In genomic region chr3:168859143-168859542, GRCh38 we compare ENCODE assay signal across 1 cellular context.
A peak's percentile ranks its signal among the peaks of the same experiment; 100 is the strongest.
TF ChIP-seq lines count a peak whose summit lies in the region.

No MANE protein-coding gene starts in this region.

TF ChIP-seq in HepG2, 621 proteins besides CTCF, POLR2A, EP300 and RAD21 (continued from another document and continues in another):
- no peak for TF ChIP-seq ZNF646 (CRISPR knock-in tag; IDR thresholded peaks at IDR 0.05)
- no peak for TF ChIP-seq AKAP8 (CRISPR knock-in tag; IDR thresholded peaks at IDR 0.05)
- no peak for TF ChIP-seq HINFP (CRISPR knock-in tag; IDR thresholded peaks at IDR 0.05; ENCODE audit: low read depth)
- no peak for TF ChIP-seq ZFAT (CRISPR knock-in tag; conservative IDR thresholded peaks at IDR 0.05)
- TF ChIP-seq KDM5A (IDR thresholded peaks at IDR 0.05; ENCODE audit: borderline replicate concordance, low read length), result no peak
- no peak for TF ChIP-seq NR1H2 (CRISPR knock-in tag; IDR thresholded peaks at IDR 0.05; ENCODE audit: borderline replicate concordance, low read depth)
- TF ChIP-seq ETV5 (CRISPR knock-in tag; IDR thresholded peaks at IDR 0.05; ENCODE audit: borderline replicate concordance), result peak; percentile 75; the same call in 1 of the 2 replicates
- no peak for TF ChIP-seq ZNF160 (CRISPR knock-in tag; IDR thresholded peaks at IDR 0.05)
- TF ChIP-seq CENPBD1 (CRISPR knock-in tag; IDR thresholded peaks at IDR 0.05; ENCODE audit: borderline replicate concordance, low read depth), result no peak
- no peak for TF ChIP-seq ARNTL (CRISPR knock-in tag; IDR thresholded peaks at IDR 0.05)
- no peak for TF ChIP-seq HOXD1 (CRISPR knock-in tag; IDR thresholded peaks at IDR 0.05)
- TF ChIP-seq RBM22 (optimal IDR thresholded peaks at IDR 0.05; ENCODE audit: low read length), result no peak
- no peak for TF ChIP-seq AGO1 (IDR thresholded peaks at IDR 0.05; ENCODE audit: low read depth, low read length, poor library complexity, severe bottlenecking)
- TF ChIP-seq THAP11 (CRISPR knock-in tag; IDR thresholded peaks at IDR 0.05), result peak; percentile 56
- TF ChIP-seq MAF1 (CRISPR knock-in tag; IDR thresholded peaks at IDR 0.05; ENCODE audit: borderline replicate concordance), result no peak
- peak; percentile 31; the same call in 1 of the 2 replicates for TF ChIP-seq KLF9 (CRISPR knock-in tag; IDR thresholded peaks at IDR 0.05; ENCODE audit: low read depth)
- TF ChIP-seq ZNF878 (CRISPR knock-in tag; IDR thresholded peaks at IDR 0.05), result no peak; the same call in 1 of the 2 replicates
- TF ChIP-seq ZNF354B (CRISPR knock-in tag; IDR thresholded peaks at IDR 0.05), result no peak
- TF ChIP-seq RERE (CRISPR knock-in tag; IDR thresholded peaks at IDR 0.05; ENCODE audit: low read depth), result no peak
- TF ChIP-seq SP2 (CRISPR knock-in tag; IDR thresholded peaks at IDR 0.05), result no peak
- no peak for TF ChIP-seq NR3C1 (CRISPR knock-in tag; IDR thresholded peaks at IDR 0.05)
- TF ChIP-seq PHF20 (CRISPR knock-in tag; IDR thresholded peaks at IDR 0.05), result no peak
- no peak for TF ChIP-seq NFYC (CRISPR knock-in tag; IDR thresholded peaks at IDR 0.05)
- TF ChIP-seq MLLT10 (CRISPR knock-in tag; IDR thresholded peaks at IDR 0.05), result no peak
- TF ChIP-seq ZNF292 (CRISPR knock-in tag; IDR thresholded peaks at IDR 0.05; ENCODE audit: borderline replicate concordance, low read depth), result no peak
- no peak for TF ChIP-seq THYN1 (CRISPR knock-in tag; IDR thresholded peaks at IDR 0.05; ENCODE audit: borderline replicate concordance, low read depth)
- TF ChIP-seq FOXA3 (CRISPR knock-in tag; IDR thresholded peaks at IDR 0.05), result peak; percentile 93
- 0 out of 2 replicates have a peak, but pooled peaks have one; percentile 37 for TF ChIP-seq ZBED4 (CRISPR knock-in tag; IDR thresholded peaks at IDR 0.05; ENCODE audit: borderline replicate concordance)
- no peak for TF ChIP-seq ZNF564 (CRISPR knock-in tag; IDR thresholded peaks at IDR 0.05)
- TF ChIP-seq HNRNPK (IDR thresholded peaks at IDR 0.05; ENCODE audit: low read depth, low read length, poor library complexity, severe bottlenecking), result no peak
- TF ChIP-seq MED8 (CRISPR knock-in tag; IDR thresholded peaks at IDR 0.05; ENCODE audit: insufficient replicate concordance), result peak; percentile 76
- TF ChIP-seq DPF2 (CRISPR knock-in tag; IDR thresholded peaks at IDR 0.05; ENCODE audit: borderline replicate concordance, low read depth), result peak; percentile 33; the same call in 1 of the 2 replicates
- TF ChIP-seq ZNF503 (CRISPR knock-in tag; IDR thresholded peaks at IDR 0.05), result peak; percentile 90
- TF ChIP-seq FLYWCH1 (CRISPR knock-in tag; IDR thresholded peaks at IDR 0.05), result no peak
- no peak for TF ChIP-seq ZNF75D (CRISPR knock-in tag; IDR thresholded peaks at IDR 0.05; ENCODE audit: borderline replicate concordance)
- no peak for TF ChIP-seq PCBP2 (optimal IDR thresholded peaks at IDR 0.05; ENCODE audit: low read depth, low read length, poor library complexity, severe bottlenecking)
- no peak for TF ChIP-seq ZNF546 (CRISPR knock-in tag; conservative IDR thresholded peaks at IDR 0.05)
- no peak for TF ChIP-seq TBP (CRISPR knock-in tag; IDR thresholded peaks at IDR 0.05)
- no peak for TF ChIP-seq ZNF510 (CRISPR knock-in tag; IDR thresholded peaks at IDR 0.05; ENCODE audit: low read depth)
- no peak for TF ChIP-seq ZNF597 (CRISPR knock-in tag; IDR thresholded peaks at IDR 0.05)
- TF ChIP-seq TP53 (CRISPR knock-in tag; conservative IDR thresholded peaks at IDR 0.05), result no peak
- TF ChIP-seq MXD4 (CRISPR knock-in tag; IDR thresholded peaks at IDR 0.05), result no peak
- TF ChIP-seq ZFP36L2 (CRISPR knock-in tag; IDR thresholded peaks at IDR 0.05), result no peak
- TF ChIP-seq PAWR (CRISPR knock-in tag; IDR thresholded peaks at IDR 0.05; ENCODE audit: borderline replicate concordance), result no peak
- no peak for TF ChIP-seq SNAPC2 (CRISPR knock-in tag; IDR thresholded peaks at IDR 0.05)
